ENCODE assay signal across 10 cellular contexts in genomic region chr13:76711515-76712182, GRCh38.
A peak's percentile ranks its signal among the peaks of the same experiment; 100 is the strongest.
DNase-seq lines count a peak whose midpoint lies in the region; ATAC-seq and FAIRE-seq lines count a peak whose summit lies in the region.
"Had no signal": no experiment of that assay in that cellular context is flagged by ENCODE, and none has a peak within 500 bp of the region (broad histone marks: within the 10 kb centered on the region; RNA-seq: fewer than 3 reads in every experiment).

No MANE protein-coding gene starts in this region.

- H3K27ac ChIP-seq in ACC112 (ENCODE audit: low read depth, low read length), result peak overlapping the region; percentile 65
- H3K27ac ChIP-seq: BLaER1 had no signal

- H3K4me1 ChIP-seq in ACC112 (ENCODE audit: control insufficient read depth, insufficient read depth, low read length, unreplicated experiment), result peaks cover 22% of the 10 kb centered on the region
- H3K4me1 ChIP-seq: BLaER1 had no signal

- peak; percentile 96 for FAIRE-seq in endometrium (lab: Jason Lieb, UNC)

- DNase-seq in NCI-H226 (peak; percentile 90), mucosa of gallbladder (ENCODE audit: low spot score) (peak; percentile 46), NCI-H2029 (lab: John Stamatoyannopoulos, UW) (no peak), DMS 273 (lab: John Stamatoyannopoulos, UW; ENCODE audit: unreplicated experiment) (no peak)
- DNase-seq in NK-92 treated with Interleukin-12 subunit alpha and Interleukin-12 subunit beta, amount 100 ng/mL, for 24 hours (lab: John Stamatoyannopoulos, UW), result no peak

- no peaks in the 10 kb centered on the region for H3K36me3 ChIP-seq in ACC112 (ENCODE audit: insufficient read depth, low read length)
- H3K36me3 ChIP-seq: BLaER1 had no signal

- H3K79me2 ChIP-seq in ACC112 (ENCODE audit: control insufficient read depth, insufficient read depth, low read length, unreplicated experiment), result no peaks in the 10 kb centered on the region

- ATAC-seq in GM19328 (IDR thresholded peaks at IDR 0.05; ENCODE audit: unreplicated experiment), result no peak
- ATAC-seq: natural killer cell treated with Interleukin-12 subunit alpha and Interleukin-12 subunit beta and Interleukin-15 and Interleukin-18, amount 100 ng/mL, for 72 hours had no signal

- no peaks in the 10 kb centered on the region for H3K27me3 ChIP-seq in ACC112 (ENCODE audit: insufficient read depth, low read length)
- H3K27me3 ChIP-seq: BLaER1 had no signal

- no peak overlapping the region for H2AFZ ChIP-seq in ACC112 (ENCODE audit: low read length, unreplicated experiment)

- no peak overlapping the region for H3K4me3 ChIP-seq in ACC112 (ENCODE audit: low read depth, low read length)
- H3K4me3 ChIP-seq: BLaER1 had no signal

Comparison
In these comparisons a context has a peak if more than half of its experiments do, and no peak if none do; other contexts are left out.
1. DNase-seq: peak in NCI-H226 (single experiment) and mucosa of gallbladder (single experiment); none in NCI-H2029 (single experiment), NK-92 treated with Interleukin-12 subunit alpha and Interleukin-12 subunit beta, amount 100 ng/mL, for 24 hours (single experiment) and DMS 273 (single experiment).